Comparison of ENCODE assay signal across 15 cellular contexts in the genomic region with DNA sequence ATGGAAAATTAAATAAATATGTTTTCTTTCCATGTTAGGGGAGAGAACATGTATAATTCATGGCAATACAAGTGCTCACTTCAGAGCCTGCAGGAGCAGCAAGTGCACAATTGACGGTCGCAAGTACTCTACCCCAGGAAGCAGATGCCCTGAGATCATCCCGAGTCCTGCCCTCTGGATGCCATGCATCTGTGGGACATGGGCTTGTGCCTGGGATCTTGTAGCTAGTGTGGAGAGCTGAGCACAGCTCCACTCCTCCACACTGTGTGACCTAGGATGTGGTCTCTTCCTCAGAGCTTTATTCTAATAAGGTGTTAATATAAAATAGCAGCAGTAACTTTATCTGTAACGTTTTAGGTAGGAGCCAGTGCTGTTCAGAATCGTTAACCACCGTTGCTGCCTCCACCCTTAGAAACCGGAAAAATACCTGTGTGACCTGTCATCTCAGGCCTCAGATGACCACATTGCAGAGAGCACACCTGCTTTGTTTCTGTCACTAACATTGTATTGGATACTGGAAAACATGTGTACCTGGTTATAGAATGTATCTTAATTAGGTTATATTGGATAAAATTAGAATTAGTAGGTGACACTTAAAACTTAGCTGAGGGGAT.
A peak's percentile ranks its signal among the peaks of the same experiment; 100 is the strongest.
DNase-seq lines count a peak whose midpoint lies in the region; ATAC-seq lines count a peak whose summit lies in the region.
"Had no signal": no experiment of that assay in that cellular context is flagged by ENCODE, and none has a peak within 500 bp of the region (broad histone marks: within the 10 kb centered on the region; RNA-seq: fewer than 3 reads in every experiment).

No MANE protein-coding gene starts in this region.

- DNase-seq in COLO829 (ENCODE audit: low spot score) (peak; percentile 51), trophoblast cell (peak; percentile 52 to 74), activated gamma-delta T cell (lab: John Stamatoyannopoulos, UW) (no peak)
- no peak for DNase-seq in activated T-helper 1 cell treated with anti-CD3 and anti-CD28 coated beads, Interleukin-12 subunit alpha, Interleukin-12 subunit beta, Interleukin-2, Interleukin-4 antibody, amounts not matched to agents 30 ng/mL and 10 ng/mL and 1 ng/mL, durations not matched to agents 14 hours and 24 hours and 36 hours (ENCODE audit: low spot score)
- DNase-seq: MV-4-11; NCI-H2107; nucleus accumbens; SK-N-SH; stimulated activated naive CD4-positive, alpha-beta T cell treated with Interleukin-2 at 50 U/mL for 16 hours; T1000 had no signal

- no peak overlapping the region for H3K23ac ChIP-seq in trophoblast cell (ENCODE audit: low read length)

- H4K91ac ChIP-seq in trophoblast cell (ENCODE audit: low read depth, low read length), result no peak overlapping the region

- intact Hi-C loops in activated T-helper 1 cell treated with anti-CD3 and anti-CD28 coated beads, Interleukin-12 subunit alpha, Interleukin-12 subunit beta, Interleukin-2, Interleukin-4 antibody, amounts not matched to agents 30 ng/mL and 10 ng/mL and 1 ng/mL, durations not matched to agents 14 hours and 24 hours and 36 hours (cut with micrococcal nuclease), result no loop called here

- no peaks in the 10 kb centered on the region for H3K79me2 ChIP-seq in trophoblast cell (ENCODE audit: control insufficient read depth, insufficient read depth, low read length, poor library complexity)

- H3K9ac ChIP-seq in trophoblast cell (ENCODE audit: low read length), result no peak overlapping the region
- H3K9ac ChIP-seq: SK-N-SH had no signal

- H3K79me1 ChIP-seq in trophoblast cell (ENCODE audit: low read length), result no peaks in the 10 kb centered on the region

- WGBS in trophoblast cell (ENCODE audit: extremely low coverage, insufficient coverage, insufficient read length), result no CpG with 5 or more reads among the region's 7 CpGs

- no peaks in the 10 kb centered on the region for H3K36me3 Mint-ChIP-seq in activated T-helper 17 cell treated with anti-CD3 and anti-CD28 coated beads, Interleukin-2, amount 50 U/mL, for 72 hours (ENCODE audit: low read depth)
- no peaks in the 10 kb centered on the region for H3K36me3 Mint-ChIP-seq in activated T-helper 1 cell treated with anti-CD3 and anti-CD28 coated beads, Interleukin-12 subunit alpha, Interleukin-12 subunit beta, Interleukin-2, Interleukin-4 antibody, amounts not matched to agents 30 ng/mL and 10 ng/mL and 1 ng/mL, durations not matched to agents 14 hours and 24 hours and 36 hours (ENCODE audit: low read depth)

- H3K9me3 ChIP-seq in trophoblast cell (ENCODE audit: insufficient read depth, low read depth, low read length), result peaks cover 3% of the 10 kb centered on the region
- H3K9me3 ChIP-seq: SK-N-SH had no signal

- no peak overlapping the region for H4K12ac ChIP-seq in trophoblast cell (ENCODE audit: low read depth, low read length)

- no peak overlapping the region for H3K27ac ChIP-seq in trophoblast cell (ENCODE audit: low read depth, low read length)
- H3K27ac ChIP-seq: adrenal gland had no signal

- ATAC-seq in HG02642 (IDR thresholded peaks at IDR 0.05; ENCODE audit: poor library complexity, unreplicated experiment) (peak; percentile 19), HG02852 (IDR thresholded peaks at IDR 0.05; ENCODE audit: unreplicated experiment) (no peak)
- peak; percentile 16 for ATAC-seq in activated T-helper 17 cell treated with anti-CD3 and anti-CD28 coated beads, Interleukin-2, amount 50 U/mL, for 72 hours (replicated peaks)

- no peaks in the 10 kb centered on the region for H3K4me1 ChIP-seq in trophoblast cell (ENCODE audit: control insufficient read depth in 1 of 2, insufficient read depth in 2 of 2, low read length in 2 of 2)
- H3K4me1 ChIP-seq: adrenal gland had no signal

- H2BK12ac ChIP-seq in trophoblast cell (ENCODE audit: low read length), result no peak overlapping the region

- no peak overlapping the region for H2BK5ac ChIP-seq in trophoblast cell (ENCODE audit: low read depth, low read length, poor library complexity)

- H4K8ac ChIP-seq in trophoblast cell (ENCODE audit: low read depth, low read length), result no peak overlapping the region

- no peak overlapping the region for H3K4me2 ChIP-seq in trophoblast cell (ENCODE audit: low read length)
- H3K4me2 ChIP-seq: SK-N-SH had no signal

- H3K27me3 ChIP-seq in trophoblast cell (ENCODE audit: insufficient read depth, low read length), result no peaks in the 10 kb centered on the region

- H3K18ac ChIP-seq in trophoblast cell (ENCODE audit: low read length), result no peak overlapping the region

- peaks cover 15% of the 10 kb centered on the region for H3K27me3 Mint-ChIP-seq in activated T-helper 17 cell treated with anti-CD3 and anti-CD28 coated beads, Interleukin-2, amount 50 U/mL, for 72 hours
- peaks cover 7% of the 10 kb centered on the region for H3K27me3 Mint-ChIP-seq in activated T-helper 1 cell treated with anti-CD3 and anti-CD28 coated beads, Interleukin-12 subunit alpha, Interleukin-12 subunit beta, Interleukin-2, Interleukin-4 antibody, amounts not matched to agents 30 ng/mL and 10 ng/mL and 1 ng/mL, durations not matched to agents 14 hours and 24 hours and 36 hours (ENCODE audit: insufficient read depth)

- no peak overlapping the region for H3K4me3 ChIP-seq in trophoblast cell (ENCODE audit: low read depth, low read length)
- H3K4me3 ChIP-seq: adrenal gland had no signal

- no peaks in the 10 kb centered on the region for H3K36me3 ChIP-seq in trophoblast cell (ENCODE audit: control insufficient read depth in 1 of 2, insufficient read depth in 2 of 2, low read length in 2 of 2)
- H3K36me3 ChIP-seq: adrenal gland had no signal

- no peak overlapping the region for H3K4me3 Mint-ChIP-seq in activated T-helper 17 cell treated with anti-CD3 and anti-CD28 coated beads, Interleukin-2, amount 50 U/mL, for 72 hours
- H3K4me3 Mint-ChIP-seq in activated T-helper 1 cell treated with anti-CD3 and anti-CD28 coated beads, Interleukin-12 subunit alpha, Interleukin-12 subunit beta, Interleukin-2, Interleukin-4 antibody, amounts not matched to agents 30 ng/mL and 10 ng/mL and 1 ng/mL, durations not matched to agents 14 hours and 24 hours and 36 hours, result no peak overlapping the region

- no peak overlapping the region for H2AFZ ChIP-seq in trophoblast cell (ENCODE audit: insufficient read depth, low read length, poor library complexity)

- no peak overlapping the region for H3K14ac ChIP-seq in trophoblast cell (ENCODE audit: low read length)

- H3K27ac Mint-ChIP-seq in activated T-helper 17 cell treated with anti-CD3 and anti-CD28 coated beads, Interleukin-2, amount 50 U/mL, for 72 hours, result no peak overlapping the region
- no peak overlapping the region for H3K27ac Mint-ChIP-seq in activated T-helper 1 cell treated with anti-CD3 and anti-CD28 coated beads, Interleukin-12 subunit alpha, Interleukin-12 subunit beta, Interleukin-2, Interleukin-4 antibody, amounts not matched to agents 30 ng/mL and 10 ng/mL and 1 ng/mL, durations not matched to agents 14 hours and 24 hours and 36 hours
- H3K27ac Mint-ChIP-seq: activated T-helper 2 cell treated with anti-CD3 and anti-CD28 coated beads, Interferon-gamma antibody, Interleukin-2, Interleukin-4, amounts not matched to agents 10 μg/mL and 5 μg/mL and 100 μg/mL, durations not matched to agents 14 hours and 24 hours and 36 hours had no signal

- H3K4ac ChIP-seq in trophoblast cell (ENCODE audit: low read depth, low read length), result no peak overlapping the region

- H2BK120ac ChIP-seq in trophoblast cell (ENCODE audit: insufficient read depth, low read length, poor library complexity), result no peak overlapping the region

- no peaks in the 10 kb centered on the region for H3K4me1 Mint-ChIP-seq in activated T-helper 17 cell treated with anti-CD3 and anti-CD28 coated beads, Interleukin-2, amount 50 U/mL, for 72 hours
- H3K4me1 Mint-ChIP-seq in activated T-helper 1 cell treated with anti-CD3 and anti-CD28 coated beads, Interleukin-12 subunit alpha, Interleukin-12 subunit beta, Interleukin-2, Interleukin-4 antibody, amounts not matched to agents 30 ng/mL and 10 ng/mL and 1 ng/mL, durations not matched to agents 14 hours and 24 hours and 36 hours (ENCODE audit: low read depth), result no peaks in the 10 kb centered on the region

- H2AK5ac ChIP-seq in trophoblast cell (ENCODE audit: low read length), result no peak overlapping the region

- H3K9me3 Mint-ChIP-seq in activated T-helper 17 cell treated with anti-CD3 and anti-CD28 coated beads, Interleukin-2, amount 50 U/mL, for 72 hours, result no peaks in the 10 kb centered on the region
- H3K9me3 Mint-ChIP-seq in activated T-helper 1 cell treated with anti-CD3 and anti-CD28 coated beads, Interleukin-12 subunit alpha, Interleukin-12 subunit beta, Interleukin-2, Interleukin-4 antibody, amounts not matched to agents 30 ng/mL and 10 ng/mL and 1 ng/mL, durations not matched to agents 14 hours and 24 hours and 36 hours, result no peaks in the 10 kb centered on the region
- H3K9me3 Mint-ChIP-seq: activated T-helper 2 cell treated with anti-CD3 and anti-CD28 coated beads, Interferon-gamma antibody, Interleukin-2, Interleukin-4, amounts not matched to agents 10 μg/mL and 5 μg/mL and 100 μg/mL, durations not matched to agents 14 hours and 24 hours and 36 hours had no signal

Comparison
In these comparisons a context has a peak if more than half of its experiments do, and no peak if none do; other contexts are left out.
1. DNase-seq: peak in COLO829 (single experiment) and trophoblast cell (2 of 2); none in activated gamma-delta T cell (single experiment) and activated T-helper 1 cell treated with anti-CD3 and anti-CD28 coated beads, Interleukin-12 subunit alpha, Interleukin-12 subunit beta, Interleukin-2, Interleukin-4 antibody, amounts not matched to agents 30 ng/mL and 10 ng/mL and 1 ng/mL, durations not matched to agents 14 hours and 24 hours and 36 hours (single experiment).